9 cellular contexts compared by ENCODE assay signal in genomic region chr1:174426153-174426552, GRCh38. TPM values are rescaled to one million over a fixed set of nuclear protein-coding genes. Genes with fewer than 3 reads are reported as not detected.
"Had no signal": no experiment of that assay in that cellular context is flagged by ENCODE, and none has a peak within 500 bp of the region (broad histone marks: within the 10 kb centered on the region; RNA-seq: fewer than 3 reads in every experiment).

No MANE protein-coding gene starts in this region.

- DNase-seq: GM23248, GOT3, H7, KBM-7 had no signal

- H3K9me3 ChIP-seq: HAP-1 had no signal

- ATAC-seq: HCT116 had no signal

- H3K4me2 ChIP-seq: KMS-11 had no signal

- H3K27ac ChIP-seq: GM23248, KMS-11 had no signal

- H2AFZ ChIP-seq: GM23248 had no signal

- FAIRE-seq: HTR-8/SVneo had no signal

- H3K9ac ChIP-seq: GM23248, KMS-11 had no signal

- H3K36me3 ChIP-seq: HAP-1 had no signal

- H3K4me3 ChIP-seq: GM23248, HAP-1 had no signal

- H3K4me1 ChIP-seq: HAP-1 had no signal

RNA-seq across cellular contexts. Expression of gene GPR52, which starts 21.6 kb away (rescaled TPM):
- total RNA-seq: GM23248, H4, H7 had no signal
- polyA plus RNA-seq: GM23248 had no signal
